ENCODE assay signal across 1 cellular context in genomic region chr2:36355157-36355889, GRCh38.
TF ChIP-seq lines count a peak whose summit lies in the region.

A gene with protein sequence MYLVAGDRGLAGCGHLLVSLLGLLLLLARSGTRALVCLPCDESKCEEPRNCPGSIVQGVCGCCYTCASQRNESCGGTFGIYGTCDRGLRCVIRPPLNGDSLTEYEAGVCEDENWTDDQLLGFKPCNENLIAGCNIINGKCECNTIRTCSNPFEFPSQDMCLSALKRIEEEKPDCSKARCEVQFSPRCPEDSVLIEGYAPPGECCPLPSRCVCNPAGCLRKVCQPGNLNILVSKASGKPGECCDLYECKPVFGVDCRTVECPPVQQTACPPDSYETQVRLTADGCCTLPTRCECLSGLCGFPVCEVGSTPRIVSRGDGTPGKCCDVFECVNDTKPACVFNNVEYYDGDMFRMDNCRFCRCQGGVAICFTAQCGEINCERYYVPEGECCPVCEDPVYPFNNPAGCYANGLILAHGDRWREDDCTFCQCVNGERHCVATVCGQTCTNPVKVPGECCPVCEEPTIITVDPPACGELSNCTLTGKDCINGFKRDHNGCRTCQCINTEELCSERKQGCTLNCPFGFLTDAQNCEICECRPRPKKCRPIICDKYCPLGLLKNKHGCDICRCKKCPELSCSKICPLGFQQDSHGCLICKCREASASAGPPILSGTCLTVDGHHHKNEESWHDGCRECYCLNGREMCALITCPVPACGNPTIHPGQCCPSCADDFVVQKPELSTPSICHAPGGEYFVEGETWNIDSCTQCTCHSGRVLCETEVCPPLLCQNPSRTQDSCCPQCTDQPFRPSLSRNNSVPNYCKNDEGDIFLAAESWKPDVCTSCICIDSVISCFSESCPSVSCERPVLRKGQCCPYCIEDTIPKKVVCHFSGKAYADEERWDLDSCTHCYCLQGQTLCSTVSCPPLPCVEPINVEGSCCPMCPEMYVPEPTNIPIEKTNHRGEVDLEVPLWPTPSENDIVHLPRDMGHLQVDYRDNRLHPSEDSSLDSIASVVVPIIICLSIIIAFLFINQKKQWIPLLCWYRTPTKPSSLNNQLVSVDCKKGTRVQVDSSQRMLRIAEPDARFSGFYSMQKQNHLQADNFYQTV (plus strand): TSS chr2:36355778. CDS start chr2:36356293, 515 bp downstream.

TF ChIP-seq in HepG2, 621 proteins besides CTCF, POLR2A, EP300 and RAD21 (continued from another document and continues in another):
- TF ChIP-seq CREB3 (CRISPR knock-in tag; IDR thresholded peaks at IDR 0.05) (no peak), FLYWCH1 (CRISPR knock-in tag; IDR thresholded peaks at IDR 0.05) (no peak), ZNF816 (CRISPR knock-in tag; IDR thresholded peaks at IDR 0.05; ENCODE audit: borderline replicate concordance) (no peak), ZIK1 (CRISPR knock-in tag; IDR thresholded peaks at IDR 0.05; ENCODE audit: borderline replicate concordance, low read depth) (no peak), RAD51 (IDR thresholded peaks at IDR 0.05; ENCODE audit: borderline replicate concordance) (no peak), MAFK (conservative IDR thresholded peaks at IDR 0.05 in 1 of 2, IDR thresholded peaks at IDR 0.05 in 1 of 2; ENCODE audit: low read length in 2 of 2) (no peak), ZBTB38 (CRISPR knock-in tag; IDR thresholded peaks at IDR 0.05) (no peak), MYC (CRISPR knock-in tag; IDR thresholded peaks at IDR 0.05; ENCODE audit: borderline replicate concordance) (peak; percentile 29; the same call in 1 of the 2 replicates), UBTF (CRISPR knock-in tag; IDR thresholded peaks at IDR 0.05) (peak; percentile 96), ZNF230 (CRISPR knock-in tag; IDR thresholded peaks at IDR 0.05) (no peak), HNF4G (IDR thresholded peaks at IDR 0.05; ENCODE audit: borderline replicate concordance, low read depth, low read length) (no peak), HNF4G (CRISPR knock-in tag; IDR thresholded peaks at IDR 0.05; ENCODE audit: borderline replicate concordance, low read depth) (peak; percentile 42; the same call in 1 of the 2 replicates), ZNF616 (CRISPR knock-in tag; IDR thresholded peaks at IDR 0.05; ENCODE audit: low read depth) (peak; percentile 74), ZNF20 (CRISPR knock-in tag; IDR thresholded peaks at IDR 0.05) (no peak), PTBP1 (IDR thresholded peaks at IDR 0.05; ENCODE audit: low read depth, low read length, poor library complexity, severe bottlenecking) (no peak), NAIF1 (CRISPR knock-in tag; IDR thresholded peaks at IDR 0.05; ENCODE audit: borderline replicate concordance) (no peak), JUN (CRISPR knock-in tag; IDR thresholded peaks at IDR 0.05) (no peak), HMG20B (CRISPR knock-in tag; conservative IDR thresholded peaks at IDR 0.05) (no peak), ZNF432 (CRISPR knock-in tag; IDR thresholded peaks at IDR 0.05; ENCODE audit: borderline replicate concordance) (no peak), ZNF773 (CRISPR knock-in tag; IDR thresholded peaks at IDR 0.05; ENCODE audit: borderline replicate concordance) (no peak; the same call in 1 of the 2 replicates), TERF1 (CRISPR knock-in tag; IDR thresholded peaks at IDR 0.05) (no peak), ZNF10 (CRISPR knock-in tag; IDR thresholded peaks at IDR 0.05; ENCODE audit: borderline replicate concordance, low read depth) (no peak), ZNF362 (CRISPR knock-in tag; IDR thresholded peaks at IDR 0.05; ENCODE audit: borderline replicate concordance) (no peak), ZNF207 (IDR thresholded peaks at IDR 0.05; ENCODE audit: borderline replicate concordance) (no peak), ZBTB44 (CRISPR knock-in tag; IDR thresholded peaks at IDR 0.05) (no peak), MTF1 (CRISPR knock-in tag; IDR thresholded peaks at IDR 0.05) (no peak), RELA (CRISPR knock-in tag; IDR thresholded peaks at IDR 0.05) (no peak), ATF7 (IDR thresholded peaks at IDR 0.05) (no peak), ATF7 (CRISPR knock-in tag; IDR thresholded peaks at IDR 0.05) (no peak), ZNF274 (CRISPR knock-in tag; IDR thresholded peaks at IDR 0.05) (no peak; the same call in none of the 2 replicates), ZNF253 (CRISPR knock-in tag; IDR thresholded peaks at IDR 0.05; ENCODE audit: borderline replicate concordance) (no peak), ATRX (CRISPR knock-in tag; IDR thresholded peaks at IDR 0.05; ENCODE audit: borderline replicate concordance) (no peak), ZNF503 (CRISPR knock-in tag; IDR thresholded peaks at IDR 0.05) (no peak), RFX3 (CRISPR knock-in tag; IDR thresholded peaks at IDR 0.05) (no peak), ZNF569 (CRISPR knock-in tag; IDR thresholded peaks at IDR 0.05; ENCODE audit: borderline replicate concordance) (no peak)
- TF ChIP-seq, protein P1, sequence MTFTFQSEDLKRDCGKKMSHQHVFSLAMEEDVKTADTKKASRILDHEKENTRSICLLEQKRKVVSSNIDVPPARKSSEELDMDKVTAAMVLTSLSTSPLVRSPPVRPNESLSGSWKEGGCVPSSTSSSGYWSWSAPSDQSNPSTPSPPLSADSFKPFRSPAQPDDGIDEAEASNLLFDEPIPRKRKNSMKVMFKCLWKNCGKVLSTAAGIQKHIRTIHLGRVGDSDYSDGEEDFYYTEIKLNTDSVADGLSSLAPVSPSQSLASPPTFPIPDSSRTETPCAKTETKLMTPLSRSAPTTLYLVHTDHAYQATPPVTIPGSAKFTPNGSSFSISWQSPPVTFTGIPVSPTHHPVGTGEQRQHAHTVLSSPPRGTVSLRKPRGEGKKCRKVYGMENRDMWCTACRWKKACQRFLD (CRISPR knock-in tag; IDR thresholded peaks at IDR 0.05; ENCODE audit: borderline replicate concordance): no peak
- TF ChIP-seq, protein P2, sequence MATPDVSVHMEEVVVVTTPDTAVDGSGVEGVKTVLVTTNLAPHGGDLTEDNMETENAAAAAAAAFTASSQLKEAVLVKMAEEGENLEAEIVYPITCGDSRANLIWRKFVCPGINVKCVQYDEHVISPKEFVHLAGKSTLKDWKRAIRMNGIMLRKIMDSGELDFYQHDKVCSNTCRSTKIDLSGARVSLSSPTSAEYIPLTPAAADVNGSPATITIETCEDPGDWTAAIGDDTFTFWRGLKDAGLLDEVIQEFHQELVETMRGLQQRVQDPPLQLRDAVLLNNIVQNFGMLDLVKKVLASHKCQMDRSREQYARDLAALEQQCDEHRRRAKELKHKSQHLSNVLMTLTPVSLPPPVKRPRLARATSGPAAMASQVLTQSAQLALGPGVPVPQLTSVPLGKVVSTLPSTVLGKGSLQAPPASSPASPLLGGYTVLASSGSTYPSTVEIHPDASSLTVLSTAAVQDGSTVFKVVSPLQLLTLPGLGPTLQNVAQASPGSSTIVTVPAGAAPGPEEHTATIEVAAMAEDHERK (CRISPR knock-in tag; IDR thresholded peaks at IDR 0.05; ENCODE audit: low read depth): no peak
- TF ChIP-seq, protein P3, sequence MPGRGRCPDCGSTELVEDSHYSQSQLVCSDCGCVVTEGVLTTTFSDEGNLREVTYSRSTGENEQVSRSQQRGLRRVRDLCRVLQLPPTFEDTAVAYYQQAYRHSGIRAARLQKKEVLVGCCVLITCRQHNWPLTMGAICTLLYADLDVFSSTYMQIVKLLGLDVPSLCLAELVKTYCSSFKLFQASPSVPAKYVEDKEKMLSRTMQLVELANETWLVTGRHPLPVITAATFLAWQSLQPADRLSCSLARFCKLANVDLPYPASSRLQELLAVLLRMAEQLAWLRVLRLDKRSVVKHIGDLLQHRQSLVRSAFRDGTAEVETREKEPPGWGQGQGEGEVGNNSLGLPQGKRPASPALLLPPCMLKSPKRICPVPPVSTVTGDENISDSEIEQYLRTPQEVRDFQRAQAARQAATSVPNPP (CRISPR knock-in tag; IDR thresholded peaks at IDR 0.05): no peak
- TF ChIP-seq, protein P4, sequence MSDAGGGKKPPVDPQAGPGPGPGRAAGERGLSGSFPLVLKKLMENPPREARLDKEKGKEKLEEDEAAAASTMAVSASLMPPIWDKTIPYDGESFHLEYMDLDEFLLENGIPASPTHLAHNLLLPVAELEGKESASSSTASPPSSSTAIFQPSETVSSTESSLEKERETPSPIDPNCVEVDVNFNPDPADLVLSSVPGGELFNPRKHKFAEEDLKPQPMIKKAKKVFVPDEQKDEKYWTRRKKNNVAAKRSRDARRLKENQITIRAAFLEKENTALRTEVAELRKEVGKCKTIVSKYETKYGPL (CRISPR knock-in tag; IDR thresholded peaks at IDR 0.05): peak; percentile 82; the same call in 1 of the 2 replicates
- TF ChIP-seq, protein P5, sequence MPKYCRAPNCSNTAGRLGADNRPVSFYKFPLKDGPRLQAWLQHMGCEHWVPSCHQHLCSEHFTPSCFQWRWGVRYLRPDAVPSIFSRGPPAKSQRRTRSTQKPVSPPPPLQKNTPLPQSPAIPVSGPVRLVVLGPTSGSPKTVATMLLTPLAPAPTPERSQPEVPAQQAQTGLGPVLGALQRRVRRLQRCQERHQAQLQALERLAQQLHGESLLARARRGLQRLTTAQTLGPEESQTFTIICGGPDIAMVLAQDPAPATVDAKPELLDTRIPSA (CRISPR knock-in tag; IDR thresholded peaks at IDR 0.05; ENCODE audit: borderline replicate concordance): no peak
- TF ChIP-seq, protein P6, sequence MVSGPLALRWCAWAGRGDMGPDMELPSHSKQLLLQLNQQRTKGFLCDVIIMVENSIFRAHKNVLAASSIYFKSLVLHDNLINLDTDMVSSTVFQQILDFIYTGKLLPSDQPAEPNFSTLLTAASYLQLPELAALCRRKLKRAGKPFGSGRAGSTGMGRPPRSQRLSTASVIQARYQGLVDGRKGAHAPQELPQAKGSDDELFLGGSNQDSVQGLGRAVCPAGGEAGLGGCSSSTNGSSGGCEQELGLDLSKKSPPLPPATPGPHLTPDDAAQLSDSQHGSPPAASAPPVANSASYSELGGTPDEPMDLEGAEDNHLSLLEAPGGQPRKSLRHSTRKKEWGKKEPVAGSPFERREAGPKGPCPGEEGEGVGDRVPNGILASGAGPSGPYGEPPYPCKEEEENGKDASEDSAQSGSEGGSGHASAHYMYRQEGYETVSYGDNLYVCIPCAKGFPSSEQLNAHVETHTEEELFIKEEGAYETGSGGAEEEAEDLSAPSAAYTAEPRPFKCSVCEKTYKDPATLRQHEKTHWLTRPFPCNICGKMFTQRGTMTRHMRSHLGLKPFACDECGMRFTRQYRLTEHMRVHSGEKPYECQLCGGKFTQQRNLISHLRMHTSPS (CRISPR knock-in tag; IDR thresholded peaks at IDR 0.05; ENCODE audit: low read depth): no peak; the same call in 1 of the 2 replicates
